Comparison of ENCODE assay signal across 11 cellular contexts in the genomic region with DNA sequence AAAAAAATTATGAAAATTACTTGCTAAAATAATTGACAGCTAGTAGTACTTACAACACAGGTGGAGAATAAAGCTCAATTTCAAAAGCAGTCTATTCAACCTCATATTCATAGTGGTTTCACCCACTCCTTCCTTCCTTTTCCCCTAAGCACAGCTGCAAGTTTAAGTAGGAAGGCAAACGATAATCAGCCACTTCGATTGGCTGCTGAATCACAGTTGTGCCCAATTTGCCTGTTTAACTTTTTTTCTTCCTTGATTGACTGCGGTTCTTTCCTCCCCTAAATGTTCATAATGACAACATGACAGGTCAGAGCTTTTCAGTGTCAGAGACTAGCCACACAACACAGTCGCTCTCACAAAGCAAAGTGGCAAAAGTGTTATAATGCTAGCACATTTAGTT.
DNase-seq lines count a peak whose midpoint lies in the region; ATAC-seq and TF ChIP-seq lines count a peak whose summit lies in the region.
"Had no signal": no experiment of that assay in that cellular context is flagged by ENCODE, and none has a peak within 500 bp of the region (broad histone marks: within the 10 kb centered on the region; RNA-seq: fewer than 3 reads in every experiment).

No MANE protein-coding gene starts in this region.

- no peak for TF ChIP-seq POLR2A in erythroblast (IDR thresholded peaks at IDR 0.05; ENCODE audit: low read length)

- peaks cover 6% of the 10 kb centered on the region for H3K4me1 Mint-ChIP-seq in T-helper 2 cell treated with Interferon-gamma antibody and Interleukin-4, amounts not matched to agents 5 μg/mL and 100 μg/mL, for 36 hours (ENCODE audit: low read depth)
- H3K4me1 Mint-ChIP-seq in naive B cell (peaks cover 6 to 20% (median 9%) of the 10 kb centered on the region in 3 donors), glutamatergic neuron (ENCODE audit: low read depth, unreplicated experiment) (no peaks in the 10 kb centered on the region)

- DNase-seq in T-helper 2 cell treated with Interferon-gamma antibody and Interleukin-4, amounts not matched to agents 5 μg/mL and 100 μg/mL, for 36 hours (ENCODE audit: low spot score), result peak; percentile 13
- DNase-seq in T-helper 2 cell (no peak), naive B cell (no peak), erythroblast (lab: John Stamatoyannopoulos, UW) (no peak), DMS79 (lab: John Stamatoyannopoulos, UW) (no peak), glutamatergic neuron (no peak)
- DNase-seq: activated CD8-positive, alpha-beta memory T cell treated with anti-CD3 and anti-CD28 coated beads, Interleukin-2, amount 50 U/mL, for 48 hours; cerebellar nuclear complex; kidney glomerular epithelial cell had no signal

- peak overlapping the region; percentile 2 for H3K27ac Mint-ChIP-seq in T-helper 2 cell treated with Interferon-gamma antibody and Interleukin-4, amounts not matched to agents 5 μg/mL and 100 μg/mL, for 36 hours
- peak overlapping the region in 4 of 6 donors; percentile 1 to 88 (median 78) for H3K27ac Mint-ChIP-seq in naive B cell
- H3K27ac Mint-ChIP-seq in glutamatergic neuron (ENCODE audit: unreplicated experiment), result no peak overlapping the region

- no peaks in the 10 kb centered on the region for H3K27me3 Mint-ChIP-seq in T-helper 2 cell treated with Interferon-gamma antibody and Interleukin-4, amounts not matched to agents 5 μg/mL and 100 μg/mL, for 36 hours (ENCODE audit: low read depth)
- H3K27me3 Mint-ChIP-seq in naive B cell (no peaks in the 10 kb centered on the region), glutamatergic neuron (ENCODE audit: unreplicated experiment) (peaks cover 5% of the 10 kb centered on the region)

- peak overlapping the region; percentile 30 for H3K4me3 Mint-ChIP-seq in T-helper 2 cell treated with Interferon-gamma antibody and Interleukin-4, amounts not matched to agents 5 μg/mL and 100 μg/mL, for 36 hours
- H3K4me3 Mint-ChIP-seq in naive B cell (peak overlapping the region in 7 of 8 donors; percentile 10 to 79 (median 43)), glutamatergic neuron (ENCODE audit: unreplicated experiment) (no peak overlapping the region)

- peaks cover 3% of the 10 kb centered on the region for H3K9me3 Mint-ChIP-seq in T-helper 2 cell treated with Interferon-gamma antibody and Interleukin-4, amounts not matched to agents 5 μg/mL and 100 μg/mL, for 36 hours
- H3K9me3 Mint-ChIP-seq in naive B cell (peaks cover 0 to 2% (median 0%) of the 10 kb centered on the region in 7 donors), glutamatergic neuron (ENCODE audit: unreplicated experiment) (peaks cover 3% of the 10 kb centered on the region)

- TF ChIP-seq CTCF in glutamatergic neuron (IDR thresholded peaks at IDR 0.05; ENCODE audit: partially characterized antibody, unreplicated experiment), result no peak

- H3K36me3 Mint-ChIP-seq in T-helper 2 cell treated with Interferon-gamma antibody and Interleukin-4, amounts not matched to agents 5 μg/mL and 100 μg/mL, for 36 hours (ENCODE audit: low read depth), result no peaks in the 10 kb centered on the region
- no peaks in the 10 kb centered on the region for H3K36me3 Mint-ChIP-seq in naive B cell
- H3K36me3 Mint-ChIP-seq in glutamatergic neuron (ENCODE audit: unreplicated experiment), result no peaks in the 10 kb centered on the region

- ATAC-seq in GM21723 (IDR thresholded peaks at IDR 0.05; ENCODE audit: unreplicated experiment) (peak; percentile 89), HG03354 (IDR thresholded peaks at IDR 0.05; ENCODE audit: poor library complexity, severe bottlenecking, unreplicated experiment) (peak; percentile 88), naive B cell (ENCODE audit: low read depth in 2 of 2) (peak; percentile 46 to 65)
